Comparison of ENCODE assay signal across 1 cellular context in genomic region chr12:56714431-56714929, GRCh38.
TF ChIP-seq lines count a peak whose summit lies in the region.

No MANE protein-coding gene starts in this region.

TF ChIP-seq in IMR-90, 13 proteins besides CTCF, POLR2A, EP300 and RAD21:
- TF ChIP-seq CEBPB (IDR thresholded peaks at IDR 0.05; ENCODE audit: low read depth, low read length) = no peak
- TF ChIP-seq ELK1 (IDR thresholded peaks at IDR 0.05; ENCODE audit: borderline replicate concordance, low read depth, low read length) = no peak
